9 cellular contexts compared by ENCODE assay signal in the genomic region with DNA sequence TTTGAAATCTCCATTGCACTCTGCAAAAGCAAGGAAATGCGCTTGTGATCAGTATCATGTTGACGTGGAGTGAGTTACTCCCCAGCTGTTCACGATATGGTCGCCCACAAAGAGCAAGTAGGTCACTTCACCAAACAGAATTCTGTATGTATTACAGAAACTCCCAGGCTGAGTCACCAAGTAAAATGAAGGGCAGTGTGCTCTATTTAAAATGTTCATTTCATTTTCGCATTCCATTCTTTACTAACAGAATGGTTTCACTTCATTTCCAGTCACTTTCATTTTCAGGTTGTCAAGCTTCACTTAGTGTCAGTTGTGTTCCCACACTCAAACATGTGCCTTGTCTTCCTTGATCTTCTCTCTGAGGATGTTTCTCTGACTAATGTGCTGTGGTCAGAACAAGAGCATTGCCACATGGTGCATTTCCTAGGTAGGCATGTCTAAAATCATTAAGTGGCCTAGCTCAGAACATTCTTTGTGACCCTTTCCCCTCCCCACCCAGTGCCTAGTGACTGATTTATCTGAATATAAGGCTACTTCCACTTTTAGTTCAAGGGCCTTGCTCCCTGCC.
DNase-seq lines count a peak whose midpoint lies in the region; ATAC-seq, FAIRE-seq and TF ChIP-seq lines count a peak whose summit lies in the region.
"Had no signal": no experiment of that assay in that cellular context is flagged by ENCODE, and none has a peak within 500 bp of the region (broad histone marks: within the 10 kb centered on the region; RNA-seq: fewer than 3 reads in every experiment).

No MANE protein-coding gene starts in this region.

- no peaks in the 10 kb centered on the region for H3K79me2 ChIP-seq in astrocyte (ENCODE audit: insufficient read depth, low read length)

- peaks cover 5% of the 10 kb centered on the region; the same call in 1 of the 2 replicates for H3K4me1 ChIP-seq in Panc1 (ENCODE audit: control insufficient read depth, insufficient read depth, low read length)
- peaks cover 15% of the 10 kb centered on the region for H3K4me1 ChIP-seq in astrocyte (ENCODE audit: insufficient read depth, low read length)
- H3K4me1 ChIP-seq in kidney (ENCODE audit: control insufficient read depth in 1 of 2, insufficient read depth in 1 of 2, low read depth in 1 of 2, low read length in 2 of 2) = peaks cover 14 to 22% of the 10 kb centered on the region in 2 donors

- H3K27me3 Mint-ChIP-seq in astrocyte (ENCODE audit: low read depth, unreplicated experiment) = no peaks in the 10 kb centered on the region

- peak overlapping the region; percentile 34 for H3K4me3 Mint-ChIP-seq in astrocyte (ENCODE audit: unreplicated experiment)

- TF ChIP-seq CTCF in Panc1 (IDR thresholded peaks at IDR 0.05) (no peak), astrocyte (IDR thresholded peaks at IDR 0.05; ENCODE audit: insufficient read depth, low read depth, low read length) (no peak), kidney (IDR thresholded peaks at IDR 0.05; ENCODE audit: borderline replicate concordance, extremely low read depth, insufficient read depth) (no peak)

- in situ Hi-C loops in Panc1 (cut with HindIII; ENCODE audit: low pct_unique_long_range_greater_than_20kb, low sequenced_read_pairs) = no loop called here

- no peaks in the 10 kb centered on the region for H3K27me3 ChIP-seq in Panc1 (ENCODE audit: control insufficient read depth, insufficient read depth, low read length)
- H3K27me3 ChIP-seq in astrocyte (ENCODE audit: insufficient read depth, low read length) = no peaks in the 10 kb centered on the region

- intact Hi-C loops in Panc1 (cut with micrococcal nuclease; ENCODE audit: unreplicated experiment) (no loop called here), kidney (cut with DNase I) (no loop called here)

- H3K9ac ChIP-seq in astrocyte (ENCODE audit: low read length) (peak overlapping the region; percentile 57), kidney (ENCODE audit: low read length in 2 of 2) (peak overlapping the region in 1 of 2 donors; percentile 19)

- ATAC-seq in activated CD4-positive, CD25-positive, alpha-beta regulatory T cell treated with anti-CD3 and anti-CD28 coated beads, Interleukin-2, amount 50 U/mL, for 24 hours = peak; percentile 93 to 95
- ATAC-seq in HG02943 (IDR thresholded peaks at IDR 0.05; ENCODE audit: low read depth, unreplicated experiment) (peak; percentile 92), Panc1 (peak; percentile 66; the same call in 1 of the 2 replicates)

- peaks cover 35% of the 10 kb centered on the region for H3K4me1 Mint-ChIP-seq in astrocyte (ENCODE audit: low read depth, unreplicated experiment)

- FAIRE-seq in astrocyte (lab: Jason Lieb, UNC) = peak; percentile 97
- FAIRE-seq in kidney (lab: Jason Lieb, UNC) = peak; percentile 67
- FAIRE-seq: G401.6 had no signal

- peak overlapping the region; percentile 69 for H3K27ac ChIP-seq in Panc1 (ENCODE audit: low read length)
- peak overlapping the region; percentile 75 for H3K27ac ChIP-seq in astrocyte (ENCODE audit: low read depth, low read length)
- peak overlapping the region; percentile 83 to 93 for H3K27ac ChIP-seq in kidney (ENCODE audit: low read depth in 2 of 2, low read length in 2 of 2)

- H3K27ac Mint-ChIP-seq in astrocyte (ENCODE audit: unreplicated experiment) = peak overlapping the region; percentile 94

- H3K36me3 Mint-ChIP-seq in astrocyte (ENCODE audit: low read depth, unreplicated experiment) = no peaks in the 10 kb centered on the region

- H3K9me3 ChIP-seq in Panc1 (ENCODE audit: control insufficient read depth, insufficient read depth, low read depth, low read length) = no peaks in the 10 kb centered on the region
- no peaks in the 10 kb centered on the region for H3K9me3 ChIP-seq in astrocyte (ENCODE audit: insufficient read depth, low read depth, low read length)
- no peaks in the 10 kb centered on the region for H3K9me3 ChIP-seq in kidney (ENCODE audit: control insufficient read depth in 1 of 2, low read length in 2 of 2)

- H3K4me2 ChIP-seq in astrocyte (ENCODE audit: low read length) = peak overlapping the region; percentile 72

- no peaks in the 10 kb centered on the region for H3K9me3 Mint-ChIP-seq in astrocyte (ENCODE audit: unreplicated experiment)

- BruUV-seq in Panc1 (replicated peaks; lab: Mats Ljungman, UMichigan) = no TSS peak

- H2AFZ ChIP-seq in astrocyte (ENCODE audit: low read depth, low read length) = peak overlapping the region; percentile 24

- no peak for DNase-seq in activated CD4-positive, CD25-positive, alpha-beta regulatory T cell (lab: John Stamatoyannopoulos, UW)
- DNase-seq in Panc1 (ENCODE audit: low read depth, low spot score) = no peak
- DNase-seq in astrocyte (ENCODE audit: low read depth) = peak; percentile 99
- no peak for DNase-seq in kidney
- peak; percentile 21 for DNase-seq in stimulated activated CD8-positive, alpha-beta memory T cell treated with anti-CD3 and anti-CD28 coated beads, Interleukin-12 subunit alpha, Interleukin-12 subunit beta, amount 100 ng/mL, for 24 hours (ENCODE audit: extremely low read depth)
- no peak for DNase-seq in cerebellum (ENCODE audit: low spot score)

- H3K4me3 ChIP-seq in Panc1 (ENCODE audit: low read depth in 2 of 2, low read length in 2 of 2) (no peak overlapping the region), astrocyte (ENCODE audit: insufficient read depth, low read depth, low read length) (peak overlapping the region; percentile 30), kidney (ENCODE audit: low read length in 2 of 2) (peak overlapping the region; percentile 31 to 52)

- POLR2A ChIA-PET in Panc1 (lab: Charles Lee) = no interaction called here

- no peaks in the 10 kb centered on the region for H4K20me1 ChIP-seq in astrocyte (ENCODE audit: insufficient read depth, low read length)

- H3K36me3 ChIP-seq in Panc1 (ENCODE audit: control insufficient read depth, insufficient read depth, low read length) (no peaks in the 10 kb centered on the region; the same call in 1 of the 2 replicates), astrocyte (ENCODE audit: insufficient read depth, low read length) (no peaks in the 10 kb centered on the region), kidney (ENCODE audit: control insufficient read depth in 1 of 2, insufficient read depth in 2 of 2, low read length in 2 of 2) (no peaks in the 10 kb centered on the region)

- CTCF ChIA-PET in Panc1 (lab: Charles Lee) = interaction anchor here (0.6 kb wide), 1 partner anchor 578 kb away, joined by 4 read pairs; no protein-coding TSS in a partner anchor

Comparison
In these comparisons a context has a peak if more than half of its experiments do, and no peak if none do; other contexts are left out.
1. DNase-seq: peak in astrocyte (single experiment) and stimulated activated CD8-positive, alpha-beta memory T cell treated with anti-CD3 and anti-CD28 coated beads, Interleukin-12 subunit alpha, Interleukin-12 subunit beta, amount 100 ng/mL, for 24 hours (single experiment); none in activated CD4-positive, CD25-positive, alpha-beta regulatory T cell (0 of 4), Panc1 (single experiment), kidney (single experiment) and cerebellum (single experiment).
2. H3K4me3 ChIP-seq: peak in astrocyte (single experiment) and kidney (2 of 2); none in Panc1 (0 of 2).
3. Peak in every context shown above with its lines, with median percentiles within 50 percentile points of each other: ATAC-seq and H3K27ac ChIP-seq.